Comparison of ENCODE assay signal across 20 cellular contexts in genomic region chr6:131226465-131226864, GRCh38.
A peak's percentile ranks its signal among the peaks of the same experiment; 100 is the strongest.
DNase-seq lines count a peak whose midpoint lies in the region; TF ChIP-seq lines count a peak whose summit lies in the region.
"Had no signal": no experiment of that assay in that cellular context is flagged by ENCODE, and none has a peak within 500 bp of the region (broad histone marks: within the 10 kb centered on the region; RNA-seq: fewer than 3 reads in every experiment).

No MANE protein-coding gene starts in this region.

- no peak overlapping the region for H3K4me3 ChIP-seq in epithelial cell of esophagus (ENCODE audit: low read length)
- H3K4me3 ChIP-seq: GM12878, PC-9, SJSA1 had no signal

- no peak for TF ChIP-seq CTCF in epithelial cell of esophagus (IDR thresholded peaks at IDR 0.05; ENCODE audit: insufficient read depth, low read depth, low read length, missing control alignments)

- DNase-seq in NCI-H82 (lab: John Stamatoyannopoulos, UW) (peak; percentile 16), NCI-H82 treated with DMSO at 0.1 percent for 48 hours (lab: John Stamatoyannopoulos, UW; ENCODE audit: unreplicated experiment) (no peak), NCI-H146 (lab: John Stamatoyannopoulos, UW) (peak; percentile 38), epithelial cell of esophagus (ENCODE audit: low read depth) (peak; percentile 45), foreskin melanocyte (no peak), EL (no peak)
- DNase-seq in activated CD4-positive, alpha-beta T cell treated with anti-CD3 and anti-CD28 coated beads for 1 hour = no peak
- DNase-seq: C1 segment of cervical spinal cord; CD4-positive, alpha-beta memory T cell; COR-L47; GDM1; GOT3; HCEC 1CT; NCI-H1092; NCI-H1436 treated with DMSO at 0.1 percent for 48 hours; NCI-H2029; NCI-H2227 treated with DMSO at 0.1 percent for 48 hours; PC-9 had no signal

Comparison
In these comparisons a context has a peak if more than half of its experiments do, and no peak if none do; other contexts are left out.
1. DNase-seq: peak in NCI-H82 (single experiment), NCI-H146 (single experiment) and epithelial cell of esophagus (single experiment); none in NCI-H82 treated with DMSO at 0.1 percent for 48 hours (single experiment), foreskin melanocyte (single experiment), EL (single experiment) and activated CD4-positive, alpha-beta T cell treated with anti-CD3 and anti-CD28 coated beads for 1 hour (single experiment).